8 cellular contexts compared by ENCODE assay signal in the genomic region with DNA sequence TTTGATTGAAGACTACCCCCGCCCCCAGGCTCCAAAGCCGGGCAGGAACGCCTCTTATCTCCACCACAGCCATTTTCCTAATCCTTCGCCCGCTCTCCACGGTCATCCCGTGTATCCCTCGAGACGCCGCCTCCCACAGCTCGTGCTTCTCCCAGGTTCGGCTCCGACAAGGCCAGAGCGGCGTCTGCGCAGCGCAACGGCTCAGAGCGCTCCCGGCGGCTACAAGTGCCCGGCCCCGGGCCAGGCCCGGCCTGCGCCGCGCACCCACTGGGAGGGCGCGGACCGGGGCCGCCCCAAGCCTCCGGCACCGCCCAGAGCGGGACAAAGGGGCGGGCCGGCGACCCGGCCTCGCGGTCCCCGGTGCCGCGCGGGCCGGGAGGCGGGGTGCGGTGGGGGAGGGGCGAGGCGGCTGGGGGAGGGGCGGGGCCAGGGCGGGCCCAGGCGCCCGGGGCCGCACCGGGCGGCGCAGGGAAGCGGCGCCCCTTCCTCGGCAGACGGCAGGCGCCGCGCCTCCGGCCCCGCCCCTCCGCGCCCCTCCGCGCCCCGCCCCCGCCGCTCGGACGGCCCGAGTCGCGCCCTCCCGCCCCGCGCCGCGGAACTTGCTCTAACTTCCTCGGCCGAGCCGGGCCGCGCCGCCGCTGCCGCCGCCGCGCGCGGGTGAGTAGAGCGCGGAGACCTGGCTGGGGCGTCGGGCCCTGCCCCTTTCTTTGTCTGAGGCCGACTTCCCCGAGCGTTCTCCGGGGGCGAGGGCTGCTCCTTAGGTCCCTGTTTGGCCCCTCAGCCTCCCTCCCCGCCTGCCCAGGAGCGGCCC. TPM values are rescaled to one million over a fixed set of nuclear protein-coding genes. Genes with fewer than 3 reads are reported as not detected.
A peak's percentile ranks its signal among the peaks of the same experiment; 100 is the strongest.
DNase-seq lines count a peak whose midpoint lies in the region; ATAC-seq lines count a peak whose summit lies in the region.

A gene with protein sequence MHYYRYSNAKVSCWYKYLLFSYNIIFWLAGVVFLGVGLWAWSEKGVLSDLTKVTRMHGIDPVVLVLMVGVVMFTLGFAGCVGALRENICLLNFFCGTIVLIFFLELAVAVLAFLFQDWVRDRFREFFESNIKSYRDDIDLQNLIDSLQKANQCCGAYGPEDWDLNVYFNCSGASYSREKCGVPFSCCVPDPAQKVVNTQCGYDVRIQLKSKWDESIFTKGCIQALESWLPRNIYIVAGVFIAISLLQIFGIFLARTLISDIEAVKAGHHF (plus strand): TSS at position 596 of the 811 bp plus-strand sequence. CDS start 34,924 bp downstream, outside the sequence.

- H3K9me3 Mint-ChIP-seq in activated CD4-positive, alpha-beta T cell treated with anti-CD3 and anti-CD28 coated beads, Interleukin-2, amount 10 ng/mL, durations not matched to agents 7 days and 5 days: no peaks in the 10 kb centered on the region
- H3K9me3 Mint-ChIP-seq in dendritic cell treated with granulocyte-macrophage colony-stimulating factor and Interleukin-4, amounts not matched to agents 40 ng/mL and 50 ng/mL, for 4 days: no peaks in the 10 kb centered on the region

- CTCF ChIA-PET in activated CD4-positive, alpha-beta T cell treated with anti-CD3 and anti-CD28 coated beads, Interleukin-2, amount 10 ng/mL, durations not matched to agents 7 days and 5 days (lab: Charles Lee): interaction anchor here (1.0 to 1.7 kb wide), 4 partner anchors 9 to 52 kb away, joined by 3 to 5 read pairs (median 4); no protein-coding TSS in a partner anchor

- intact Hi-C loops in dendritic cell treated with granulocyte-macrophage colony-stimulating factor and Interleukin-4, amounts not matched to agents 40 ng/mL and 50 ng/mL, for 4 days (cut with micrococcal nuclease): no loop called here

- peak within 1 kb of the TSS; percentile 98 for H3K4me3 Mint-ChIP-seq in activated CD4-positive, alpha-beta T cell treated with anti-CD3 and anti-CD28 coated beads, Interleukin-2, amount 10 ng/mL, durations not matched to agents 7 days and 5 days
- peak within 1 kb of the TSS; percentile 93 for H3K4me3 Mint-ChIP-seq in dendritic cell treated with granulocyte-macrophage colony-stimulating factor and Interleukin-4, amounts not matched to agents 40 ng/mL and 50 ng/mL, for 4 days

- ATAC-seq in HG02884 (IDR thresholded peaks at IDR 0.05; ENCODE audit: unreplicated experiment) (peak; percentile 52), left lobe of liver (peak; percentile 81)

- DNase-seq in SIG-M5 treated with dmso at 0.1 percent for 504 hours (lab: John Stamatoyannopoulos, UW; ENCODE audit: unreplicated experiment) (peak; percentile 52), SIG-M5 (lab: John Stamatoyannopoulos, UW) (no peak), NCI-H2171 treated with DMSO at 0.1 percent for 48 hours (lab: John Stamatoyannopoulos, UW) (peak; percentile 43), left lobe of liver (ENCODE audit: low spot score) (peak; percentile 89)
- peak; percentile 77 for DNase-seq in activated CD4-positive, alpha-beta T cell treated with anti-CD3 and anti-CD28 coated beads, Interleukin-2, amount 10 ng/mL, durations not matched to agents 7 days and 5 days
- DNase-seq in stimulated activated CD4-positive, alpha-beta T cell treated with anti-CD3 and anti-CD28 coated beads, Interleukin-2, amount 100 ng/mL, for 4 hours (ENCODE audit: low read depth): peak; percentile 55

- peak within 1 kb of the TSS; percentile 86 for H3K27ac Mint-ChIP-seq in activated CD4-positive, alpha-beta T cell treated with anti-CD3 and anti-CD28 coated beads, Interleukin-2, amount 10 ng/mL, durations not matched to agents 7 days and 5 days
- H3K27ac Mint-ChIP-seq in dendritic cell treated with granulocyte-macrophage colony-stimulating factor and Interleukin-4, amounts not matched to agents 40 ng/mL and 50 ng/mL, for 4 days: peak within 1 kb of the TSS; percentile 91

- H3K36me3 Mint-ChIP-seq in activated CD4-positive, alpha-beta T cell treated with anti-CD3 and anti-CD28 coated beads, Interleukin-2, amount 10 ng/mL, durations not matched to agents 7 days and 5 days (ENCODE audit: low read depth): peaks cover 36% of the 10 kb centered on the region
- peaks cover 23% of the 10 kb centered on the region for H3K36me3 Mint-ChIP-seq in dendritic cell treated with granulocyte-macrophage colony-stimulating factor and Interleukin-4, amounts not matched to agents 40 ng/mL and 50 ng/mL, for 4 days (ENCODE audit: low read depth)

- peaks cover 40% of the 10 kb centered on the region for H3K4me1 Mint-ChIP-seq in activated CD4-positive, alpha-beta T cell treated with anti-CD3 and anti-CD28 coated beads, Interleukin-2, amount 10 ng/mL, durations not matched to agents 7 days and 5 days
- H3K4me1 Mint-ChIP-seq in dendritic cell treated with granulocyte-macrophage colony-stimulating factor and Interleukin-4, amounts not matched to agents 40 ng/mL and 50 ng/mL, for 4 days (ENCODE audit: low read depth): peaks cover 50% of the 10 kb centered on the region

- no peaks in the 10 kb centered on the region for H3K27me3 Mint-ChIP-seq in activated CD4-positive, alpha-beta T cell treated with anti-CD3 and anti-CD28 coated beads, Interleukin-2, amount 10 ng/mL, durations not matched to agents 7 days and 5 days
- no peaks in the 10 kb centered on the region for H3K27me3 Mint-ChIP-seq in dendritic cell treated with granulocyte-macrophage colony-stimulating factor and Interleukin-4, amounts not matched to agents 40 ng/mL and 50 ng/mL, for 4 days

- POLR2A ChIA-PET in activated CD4-positive, alpha-beta T cell treated with anti-CD3 and anti-CD28 coated beads, Interleukin-2, amount 10 ng/mL, durations not matched to agents 7 days and 5 days (lab: Charles Lee): no interaction called here

RNA-seq across cellular contexts. Expression of the gene that starts here (rescaled TPM):
- total RNA-seq in activated CD4-positive, alpha-beta T cell treated with anti-CD3 and anti-CD28 coated beads, Interleukin-2, amount 10 ng/mL, durations not matched to agents 7 days and 5 days: 100 to 1,000 TPM; 127 to 143 TPM
- 31.3 TPM for total RNA-seq in left lobe of liver
